ENCODE assay signal across 33 cellular contexts in the genomic region with DNA sequence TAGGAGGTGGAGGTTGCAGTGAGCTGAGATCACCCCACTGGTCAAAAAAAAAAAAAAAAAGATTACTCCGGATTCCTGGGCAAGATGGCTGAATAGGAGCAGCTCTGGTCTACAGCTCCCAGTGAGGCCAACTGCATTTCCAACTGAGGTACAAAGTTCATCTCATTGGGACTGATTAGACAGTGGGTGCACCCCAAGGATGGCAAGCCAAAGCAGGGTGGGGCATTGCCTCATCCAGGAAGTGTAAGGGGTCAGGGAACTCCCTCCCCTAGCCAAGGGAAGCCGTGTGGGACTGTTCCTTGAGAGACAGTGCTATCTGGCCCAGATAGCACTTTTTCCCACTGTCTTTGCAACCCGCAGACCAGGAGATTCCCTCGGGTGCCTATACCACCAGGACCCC.
"Had no signal": no experiment of that assay in that cellular context is flagged by ENCODE, and none has a peak within 500 bp of the region (broad histone marks: within the 10 kb centered on the region; RNA-seq: fewer than 3 reads in every experiment).

No MANE protein-coding gene starts in this region.

- ATAC-seq: activated T-cell treated with anti-CD3 and anti-CD28 coated beads, Interleukin-2, amount 50 U/mL, for 4 hours; activated T-helper 17 cell treated with anti-CD3 and anti-CD28 coated beads, Interleukin-2, amount 50 U/mL, for 72 hours; effector memory CD8-positive, alpha-beta T cell; foreskin keratinocyte; gastrocnemius medialis; heart left ventricle; T-helper 17 cell; WTC11 had no signal

- H3K9me3 Mint-ChIP-seq: activated T-helper 17 cell treated with anti-CD3 and anti-CD28 coated beads, Interleukin-2, amount 50 U/mL, for 72 hours had no signal

- H3K9me3 ChIP-seq: gastrocnemius medialis had no signal

- DNase-seq: activated CD4-positive, alpha-beta memory T cell treated with anti-CD3 and anti-CD28 coated beads, Interleukin-2, amount 10 ng/mL, durations not matched to agents 7 days and 5 days; activated CD4-positive, alpha-beta T cell treated with anti-CD3 and anti-CD28 coated beads for 1 hour; activated CD4-positive, alpha-beta T cell treated with anti-CD3 and anti-CD28 coated beads for 4 hours; activated CD4-positive, alpha-beta T cell treated with anti-CD3 and anti-CD28 coated beads, Interleukin-2, amount 10 ng/mL, durations not matched to agents 7 days and 5 days; activated CD4-positive, alpha-beta T cell treated with anti-CD3 and anti-CD28 coated beads, Interleukin-2, amount 50 U/mL, for 4 hours; activated CD8-positive, alpha-beta memory T cell treated with anti-CD3 and anti-CD28 coated beads, Interleukin-2, amount 50 U/mL, for 48 hours; activated effector memory CD4-positive, alpha-beta T cell treated with Interleukin-2 at 50 U/mL for 16 hours; activated gamma-delta T cell treated with Interleukin-2 at 50 U/mL for 16 hours; activated naive CD4-positive, alpha-beta T cell treated with anti-CD3 and anti-CD28 coated beads, Interleukin-2, amount 50 U/mL, for 16 hours; activated naive CD4-positive, alpha-beta T cell treated with Interleukin-2 at 50 U/mL for 16 hours; activated T-cell treated with anti-CD3 and anti-CD28 coated beads for 4 hours; activated T-cell treated with anti-CD3 and anti-CD28 coated beads, Interleukin-2, amount 50 U/mL, for 4 hours; amniotic stem cell; anterior cingulate cortex; brain microvascular endothelial cell; cortex of kidney; dermis blood vessel endothelial cell; effector CD4-positive, alpha-beta T cell; effector memory CD8-positive, alpha-beta T cell; erythroblast; foreskin keratinocyte; gastrocnemius medialis; glutamatergic neuron; heart left ventricle; T-helper 1 cell; T-helper 17 cell; T1000 had no signal

- H3K36me3 ChIP-seq: brain microvascular endothelial cell, esophagus muscularis mucosa, gastrocnemius medialis, heart left ventricle had no signal

- H3K4me1 Mint-ChIP-seq: activated CD4-positive, alpha-beta memory T cell treated with anti-CD3 and anti-CD28 coated beads, Interleukin-2, amount 10 ng/mL, durations not matched to agents 7 days and 5 days; activated CD4-positive, alpha-beta T cell treated with anti-CD3 and anti-CD28 coated beads, Interleukin-2, amount 10 ng/mL, durations not matched to agents 7 days and 5 days; activated T-helper 17 cell treated with anti-CD3 and anti-CD28 coated beads, Interleukin-2, amount 50 U/mL, for 72 hours; central memory CD8-positive, alpha-beta T cell; T-helper 17 cell had no signal

- H3K4me1 ChIP-seq: esophagus muscularis mucosa, foreskin keratinocyte, gastrocnemius medialis, heart left ventricle had no signal

- H3K27me3 Mint-ChIP-seq: activated CD4-positive, alpha-beta T cell treated with anti-CD3 and anti-CD28 coated beads, Interleukin-2, amount 10 ng/mL, durations not matched to agents 7 days and 5 days had no signal

- H3K4me3 Mint-ChIP-seq: activated CD4-positive, alpha-beta memory T cell treated with anti-CD3 and anti-CD28 coated beads, Interleukin-2, amount 10 ng/mL, durations not matched to agents 7 days and 5 days; activated CD4-positive, alpha-beta T cell treated with anti-CD3 and anti-CD28 coated beads, Interleukin-2, amount 10 ng/mL, durations not matched to agents 7 days and 5 days; activated naive CD8-positive, alpha-beta T cell; activated T-cell treated with anti-CD3 and anti-CD28 coated beads, Interleukin-2, amount 50 U/mL, for 4 hours; activated T-helper 17 cell treated with anti-CD3 and anti-CD28 coated beads, Interleukin-2, amount 50 U/mL, for 72 hours; central memory CD8-positive, alpha-beta T cell; effector memory CD8-positive, alpha-beta T cell; T-helper 17 cell; T-helper 2 cell treated with Interferon-gamma antibody and Interleukin-4, amounts not matched to agents 5 μg/mL and 100 μg/mL, for 36 hours; WTC11 had no signal

- H3K27ac ChIP-seq: brain microvascular endothelial cell, esophagus muscularis mucosa, foreskin keratinocyte, gastrocnemius medialis, heart left ventricle had no signal

- H3K27ac Mint-ChIP-seq: activated CD4-positive, alpha-beta memory T cell treated with anti-CD3 and anti-CD28 coated beads, Interleukin-2, amount 10 ng/mL, durations not matched to agents 7 days and 5 days; activated CD4-positive, alpha-beta T cell treated with anti-CD3 and anti-CD28 coated beads, Interleukin-2, amount 10 ng/mL, durations not matched to agents 7 days and 5 days; activated naive CD8-positive, alpha-beta T cell; activated T-helper 17 cell treated with anti-CD3 and anti-CD28 coated beads, Interleukin-2, amount 50 U/mL, for 72 hours; effector memory CD8-positive, alpha-beta T cell; T-helper 17 cell; T-helper 2 cell treated with Interferon-gamma antibody and Interleukin-4, amounts not matched to agents 5 μg/mL and 100 μg/mL, for 36 hours; WTC11 had no signal

- H3K4me3 ChIP-seq: esophagus muscularis mucosa, gastrocnemius medialis, heart left ventricle had no signal

- H3K27me3 ChIP-seq: brain microvascular endothelial cell, esophagus muscularis mucosa, gastrocnemius medialis, heart left ventricle had no signal
